ENCODE assay signal across 3 cellular contexts in genomic region chr7:140864732-140865131, GRCh38.
"Had no signal": no experiment of that assay in that cellular context is flagged by ENCODE, and none has a peak within 500 bp of the region (broad histone marks: within the 10 kb centered on the region; RNA-seq: fewer than 3 reads in every experiment).

No MANE protein-coding gene starts in this region.

- H3K4me3 ChIP-seq: GM12878 had no signal

- DNase-seq: GDM1, GF-D8 had no signal

- ATAC-seq: GM12878 had no signal
